ENCODE assay signal across 27 cellular contexts in the genomic region with DNA sequence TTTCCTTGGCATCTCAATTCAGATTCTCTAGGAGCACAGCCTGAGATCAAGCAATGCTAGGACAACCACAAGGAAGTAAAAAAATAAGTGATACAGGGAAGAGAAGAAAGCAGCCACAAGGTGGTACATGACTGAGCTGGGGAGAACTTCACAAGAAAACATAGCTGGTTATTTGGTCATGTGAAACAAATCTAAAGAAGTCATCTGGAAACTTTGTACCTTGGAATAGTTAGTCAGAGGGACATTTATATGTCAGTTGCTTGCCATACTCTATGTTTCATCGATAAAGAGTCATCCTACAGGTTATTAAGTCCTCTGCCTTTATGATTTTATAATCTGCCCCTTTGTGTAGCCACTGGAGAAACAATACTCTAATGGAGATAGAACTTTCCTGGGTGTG.
DNase-seq lines count a peak whose midpoint lies in the region; ATAC-seq lines count a peak whose summit lies in the region.
"Had no signal": no experiment of that assay in that cellular context is flagged by ENCODE, and none has a peak within 500 bp of the region (broad histone marks: within the 10 kb centered on the region; RNA-seq: fewer than 3 reads in every experiment).

No MANE protein-coding gene starts in this region.

- H3K27ac Mint-ChIP-seq in CD4-positive, alpha-beta memory T cell: peak overlapping the region in 5 of 7 donors; percentile 15 to 53 (median 42)
- H3K27ac Mint-ChIP-seq: activated CD8-positive, alpha-beta T cell treated with anti-CD3 and anti-CD28 coated beads for 36 hours; IgD-negative memory B cell; T-helper 1 cell treated with Interleukin-12 subunit alpha and Interleukin-12 subunit beta and Interleukin-4 antibody, amounts not matched to agents 30 μg/mL and 1 μg/mL, for 36 hours had no signal

- intact Hi-C loops in CD4-positive, alpha-beta memory T cell (cut with micrococcal nuclease): no loop called here
- intact Hi-C loops in Right ventricle myocardium inferior (cut with DNase I): no loop called here

- DNase-seq in DMS53 (lab: John Stamatoyannopoulos, UW): peak; percentile 1
- no peak for DNase-seq in DMS53 treated with DMSO at 0.1 percent for 48 hours (lab: John Stamatoyannopoulos, UW; ENCODE audit: unreplicated experiment)
- no peak for DNase-seq in CD4-positive, alpha-beta memory T cell
- DNase-seq in SK-MEL-5 (ENCODE audit: low read depth, low spot score): peak; percentile 9
- DNase-seq in glomerular visceral epithelial cell (ENCODE audit: extremely low spot score): peak; percentile 2
- no peak for DNase-seq in Right ventricle myocardium inferior (ENCODE audit: missing footprints)
- no peak for DNase-seq in central memory CD4-positive, alpha-beta T cell
- DNase-seq: activated CD8-positive, alpha-beta T cell treated with anti-CD3 and anti-CD28 coated beads for 36 hours; erythroblast; foreskin melanocyte; hypothalamus; MM.1S; NCI-H1436 treated with DMSO at 0.1 percent for 48 hours; NCI-H2171 treated with DMSO at 0.1 percent for 48 hours; NCI-H526; occipital lobe; retina; SJCRH30; stimulated activated CD4-positive, alpha-beta T cell treated with anti-CD3 and anti-CD28 coated beads, Interleukin-12 subunit alpha, Interleukin-12 subunit beta, amount 100 ng/mL, for 4 hours; trophoblast cell had no signal

- no peaks in the 10 kb centered on the region for H3K4me1 ChIP-seq in CD4-positive, alpha-beta memory T cell (ENCODE audit: insufficient read depth, low read length)
- H3K4me1 ChIP-seq: BLaER1, SJCRH30 had no signal

- no peaks in the 10 kb centered on the region for H3K27me3 ChIP-seq in CD4-positive, alpha-beta memory T cell (ENCODE audit: insufficient read depth, low read length)
- H3K27me3 ChIP-seq: BLaER1, SJCRH30 had no signal

- in situ Hi-C loops in SK-MEL-5 (cut with HindIII; ENCODE audit: low pct_unique_long_range_greater_than_20kb, low sequenced_read_pairs): no loop called here

- ATAC-seq in HG03520 (IDR thresholded peaks at IDR 0.05; ENCODE audit: unreplicated experiment): no peak
- ATAC-seq in Right ventricle myocardium inferior: no peak
- ATAC-seq: activated CD8-positive, alpha-beta T cell treated with anti-CD3 and anti-CD28 coated beads for 36 hours had no signal

- peaks cover 33 to 51% (median 41%) of the 10 kb centered on the region in 4 donors for H3K4me1 Mint-ChIP-seq in CD4-positive, alpha-beta memory T cell
- H3K4me1 Mint-ChIP-seq: IgD-negative memory B cell had no signal

- H3K27me3 Mint-ChIP-seq in CD4-positive, alpha-beta memory T cell: no peaks in the 10 kb centered on the region
- H3K27me3 Mint-ChIP-seq: activated CD8-positive, alpha-beta T cell treated with anti-CD3 and anti-CD28 coated beads for 36 hours; IgD-negative memory B cell had no signal

- peaks cover 0 to 2% (median 0%) of the 10 kb centered on the region in 8 donors for H3K9me3 Mint-ChIP-seq in CD4-positive, alpha-beta memory T cell
- H3K9me3 Mint-ChIP-seq: activated CD8-positive, alpha-beta T cell treated with anti-CD3 and anti-CD28 coated beads for 36 hours; T-helper 1 cell treated with Interleukin-12 subunit alpha and Interleukin-12 subunit beta and Interleukin-4 antibody, amounts not matched to agents 30 μg/mL and 1 μg/mL, for 36 hours had no signal

- H3K36me3 ChIP-seq in CD4-positive, alpha-beta memory T cell (ENCODE audit: insufficient read depth, low read length): peaks cover 19% of the 10 kb centered on the region
- H3K36me3 ChIP-seq: BLaER1 had no signal

- peaks cover 51 to 53% of the 10 kb centered on the region in 2 donors for H3K36me3 Mint-ChIP-seq in CD4-positive, alpha-beta memory T cell
- H3K36me3 Mint-ChIP-seq: IgD-negative memory B cell had no signal

- CTCF ChIA-PET in CD4-positive, alpha-beta memory T cell (lab: Charles Lee; ENCODE audit: partially characterized antibody): no interaction called here

- no peaks in the 10 kb centered on the region for H3K9me3 ChIP-seq in CD4-positive, alpha-beta memory T cell (ENCODE audit: control insufficient read depth in 1 of 2, low read length in 2 of 2)
- H3K9me3 ChIP-seq: BLaER1, SJCRH30 had no signal

- H3K4me3 Mint-ChIP-seq in CD4-positive, alpha-beta memory T cell: no peak overlapping the region
- H3K4me3 Mint-ChIP-seq: activated CD8-positive, alpha-beta T cell treated with anti-CD3 and anti-CD28 coated beads for 36 hours; IgD-negative memory B cell; T-helper 1 cell treated with Interleukin-12 subunit alpha and Interleukin-12 subunit beta and Interleukin-4 antibody, amounts not matched to agents 30 μg/mL and 1 μg/mL, for 36 hours had no signal

- no peak overlapping the region for H3K27ac ChIP-seq in CD4-positive, alpha-beta memory T cell (ENCODE audit: low read depth, low read length)
- H3K27ac ChIP-seq: 22Rv1, BLaER1, SJCRH30, VCaP had no signal

- POLR2A ChIA-PET in CD4-positive, alpha-beta memory T cell (lab: Charles Lee; ENCODE audit: partially characterized antibody): no interaction called here

- H3K4me3 ChIP-seq in CD4-positive, alpha-beta memory T cell (ENCODE audit: low read length in 2 of 2): no peak overlapping the region
- H3K4me3 ChIP-seq: BLaER1, lung, SJCRH30 had no signal

Comparison
In these comparisons a context has a peak if more than half of its experiments do, and no peak if none do; other contexts are left out.
1. DNase-seq: peak in DMS53 (single experiment), SK-MEL-5 (single experiment) and glomerular visceral epithelial cell (single experiment); none in DMS53 treated with DMSO at 0.1 percent for 48 hours (single experiment), CD4-positive, alpha-beta memory T cell (0 of 5), Right ventricle myocardium inferior (single experiment) and central memory CD4-positive, alpha-beta T cell (single experiment).